ENCODE assay signal across 8 cellular contexts in genomic region chr1:231240531-231240882, GRCh38. TPM values are rescaled to one million over a fixed set of nuclear protein-coding genes. Genes with fewer than 3 reads are reported as not detected.
DNase-seq lines count a peak whose midpoint lies in the region; ATAC-seq and TF ChIP-seq lines count a peak whose summit lies in the region.

No MANE protein-coding gene starts in this region.

- H3K4me3 ChIP-seq in LNCaP clone FGC (ENCODE audit: low read depth, low read length) (peak overlapping the region; percentile 75), lung (peak overlapping the region; percentile 83), upper lobe of right lung (peak overlapping the region; percentile 95)

- H3K4me1 ChIP-seq in lung (ENCODE audit: control insufficient read depth in 2 of 2, insufficient read depth in 2 of 2, low read length in 2 of 2): peaks cover 3 to 20% of the 10 kb centered on the region in 2 donors
- H3K4me1 ChIP-seq in upper lobe of right lung: peaks cover 31% of the 10 kb centered on the region

- DNase-seq in activated CD4-positive, alpha-beta T cell treated with anti-CD3 and anti-CD28 coated beads for 48 hours: peak; percentile 22
- DNase-seq in activated CD4-positive, alpha-beta T cell treated with anti-CD3 and anti-CD28 coated beads, Interleukin-2, amount 50 U/mL, for 4 hours: no peak
- DNase-seq in LNCaP clone FGC (ENCODE audit: low read depth): no peak
- DNase-seq in caudate nucleus (lab: John Stamatoyannopoulos, UW): peak in 2 of 61 donors; percentile 43 to 59
- no peak for DNase-seq in lung (ENCODE audit: low spot score)
- no peak for DNase-seq in upper lobe of right lung
- no peak for DNase-seq in NCI-H2081 (lab: John Stamatoyannopoulos, UW)

- peaks cover 7 to 11% of the 10 kb centered on the region in 2 donors for H3K36me3 ChIP-seq in lung (ENCODE audit: control insufficient read depth in 2 of 2, insufficient read depth in 2 of 2, low read length in 2 of 2)
- H3K36me3 ChIP-seq in upper lobe of right lung: peaks cover 24% of the 10 kb centered on the region

- H3K9me3 ChIP-seq in lung (ENCODE audit: control insufficient read depth in 2 of 2, insufficient read depth in 1 of 2, low read length in 1 of 2) (no peaks in the 10 kb centered on the region), upper lobe of right lung (no peaks in the 10 kb centered on the region)

- TF ChIP-seq CTCF in LNCaP clone FGC (IDR thresholded peaks at IDR 0.05; ENCODE audit: control insufficient read depth, extremely low read depth, insufficient read depth): no peak
- no peak for TF ChIP-seq CTCF in lung (IDR thresholded peaks at IDR 0.05; ENCODE audit: control extremely low read depth, extremely low read depth)
- no peak for TF ChIP-seq CTCF in upper lobe of right lung (IDR thresholded peaks at IDR 0.05)

- H3K27me3 ChIP-seq in lung (ENCODE audit: control insufficient read depth, insufficient read depth) (no peaks in the 10 kb centered on the region), upper lobe of right lung (no peaks in the 10 kb centered on the region)

- intact Hi-C loops in upper lobe of right lung (cut with DNase I): no loop called here

- WGBS in lung, 2 donors: 2% methylated on average over 13 of the region's 13 CpGs

- H3K27ac ChIP-seq in caudate nucleus (ENCODE audit: low read depth, low read length): peak overlapping the region; percentile 72
- H3K27ac ChIP-seq in lung (ENCODE audit: low read depth in 1 of 2, low read length in 1 of 2): peak overlapping the region; percentile 74 to 87
- peak overlapping the region; percentile 91 for H3K27ac ChIP-seq in upper lobe of right lung

- ATAC-seq in lung (ENCODE audit: insufficient read depth, low FRiP score) (no peak), upper lobe of right lung (no peak), GM19463 (IDR thresholded peaks at IDR 0.05; ENCODE audit: unreplicated experiment) (no peak)

RNA-seq across cellular contexts. Expression of gene GNPAT, which starts 0.5 kb away (rescaled TPM):
- 10 to 100 TPM; 32.2 to 42.0 TPM for total RNA-seq in lung
- 10 to 100 TPM; 24.6 to 50.5 TPM for polyA plus RNA-seq in lung
- total RNA-seq in upper lobe of right lung: 34.5 TPM
